In the genomic region with DNA sequence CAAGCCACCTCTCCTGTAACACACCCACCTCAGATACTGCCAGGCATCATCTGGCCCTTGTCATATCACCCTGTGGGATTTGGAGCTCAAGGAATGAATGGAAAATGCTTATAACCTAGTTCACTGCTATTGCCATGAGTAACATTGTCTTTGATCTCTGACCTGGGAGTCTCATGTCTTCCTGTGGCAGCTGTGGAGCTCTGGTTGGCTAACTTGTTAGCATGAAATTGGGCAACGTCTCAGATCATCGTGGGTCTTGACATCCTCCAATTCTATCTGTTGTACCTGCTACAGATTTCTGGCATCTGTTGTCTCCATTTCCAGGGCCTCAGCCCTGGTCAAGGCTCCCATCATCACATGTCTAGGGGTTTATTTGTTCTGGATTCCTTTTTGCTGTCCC, we compare ENCODE assay signal across 1 cellular context.
TF ChIP-seq lines count a peak whose summit lies in the region.

No MANE protein-coding gene starts in this region.

TF ChIP-seq in HepG2, 621 proteins besides CTCF, POLR2A, EP300 and RAD21:
- no peak for TF ChIP-seq TOE1 (CRISPR knock-in tag; IDR thresholded peaks at IDR 0.05)
- TF ChIP-seq CEBPB (IDR thresholded peaks at IDR 0.05; ENCODE audit: borderline replicate concordance, low read depth, low read length), result 0 out of 2 replicates have a peak, but pooled peaks have one; percentile 15
